9 cellular contexts compared by ENCODE assay signal in the genomic region with DNA sequence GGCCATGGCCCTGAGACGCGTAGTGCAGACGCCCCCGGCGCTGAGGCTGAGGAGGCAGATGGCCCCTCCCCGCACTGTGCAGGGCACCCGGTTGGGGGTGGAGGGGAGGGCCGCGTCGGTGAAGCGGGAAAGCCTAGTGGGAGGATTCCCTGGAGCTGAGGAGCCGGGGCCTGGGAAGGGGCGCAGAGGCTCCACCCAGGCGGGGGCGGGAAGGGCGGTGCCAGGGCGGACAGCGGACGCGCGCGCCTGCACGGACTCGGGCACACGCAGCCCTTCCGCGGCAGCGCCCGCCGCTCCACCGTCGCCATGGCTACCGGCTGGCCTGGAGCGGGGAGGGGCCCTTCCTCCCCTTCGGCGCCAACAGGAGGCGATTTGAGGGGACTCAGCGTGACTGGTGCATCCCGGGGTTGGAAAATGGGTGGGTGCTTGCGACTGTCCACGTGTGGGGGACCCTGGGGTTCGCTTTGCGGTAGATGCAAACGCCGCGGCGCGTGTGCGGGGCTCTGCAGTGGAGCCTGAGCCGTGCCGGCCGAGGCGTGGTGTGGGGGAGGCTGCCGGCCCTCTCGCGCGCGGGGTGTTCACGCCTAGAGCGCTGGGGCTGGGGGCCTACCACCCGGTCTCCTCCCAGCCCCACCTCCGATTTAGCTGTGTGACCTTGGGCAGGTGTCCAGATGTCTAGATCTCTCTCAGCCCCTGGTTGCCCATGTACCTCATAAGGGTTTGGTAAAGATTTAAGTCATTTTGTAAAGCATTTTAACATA. TPM values are rescaled to one million over a fixed set of nuclear protein-coding genes. Genes with fewer than 3 reads are reported as not detected.
DNase-seq lines count a peak whose midpoint lies in the region; ATAC-seq and TF ChIP-seq lines count a peak whose summit lies in the region.
"Had no signal": no experiment of that assay in that cellular context is flagged by ENCODE, and none has a peak within 500 bp of the region (broad histone marks: within the 10 kb centered on the region; RNA-seq: fewer than 3 reads in every experiment).

No MANE protein-coding gene starts in this region.

- H3K9me3 ChIP-seq in parathyroid adenoma (ENCODE audit: control insufficient read depth, low read length), result no peaks in the 10 kb centered on the region

- H3K27ac Mint-ChIP-seq in activated naive CD4-positive, alpha-beta T cell treated with anti-CD3 and anti-CD28 coated beads, Interleukin-2, amount 10 ng/mL, durations not matched to agents 7 days and 5 days, result no peak overlapping the region

- H3K9ac ChIP-seq in parathyroid adenoma, result no peak overlapping the region

- intact Hi-C loops in Right ventricle myocardium superior (cut with DNase I), result no loop called here

- peaks cover 43% of the 10 kb centered on the region for H3K27me3 Mint-ChIP-seq in activated naive CD4-positive, alpha-beta T cell treated with anti-CD3 and anti-CD28 coated beads, Interleukin-2, amount 10 ng/mL, durations not matched to agents 7 days and 5 days

- peak overlapping the region; percentile 61 for H3K4me3 Mint-ChIP-seq in activated naive CD4-positive, alpha-beta T cell treated with anti-CD3 and anti-CD28 coated beads, Interleukin-2, amount 10 ng/mL, durations not matched to agents 7 days and 5 days

- no peaks in the 10 kb centered on the region for H3K36me3 Mint-ChIP-seq in activated naive CD4-positive, alpha-beta T cell treated with anti-CD3 and anti-CD28 coated beads, Interleukin-2, amount 10 ng/mL, durations not matched to agents 7 days and 5 days

- no peaks in the 10 kb centered on the region for H3K36me3 ChIP-seq in parathyroid adenoma (ENCODE audit: control insufficient read depth, insufficient read depth, low read length)

- no peak for TF ChIP-seq CTCF in parathyroid adenoma (IDR thresholded peaks at IDR 0.05)

- H3K4me1 Mint-ChIP-seq in activated naive CD4-positive, alpha-beta T cell treated with anti-CD3 and anti-CD28 coated beads, Interleukin-2, amount 10 ng/mL, durations not matched to agents 7 days and 5 days, result peaks cover 14% of the 10 kb centered on the region

- CTCF ChIA-PET in activated naive CD4-positive, alpha-beta T cell treated with anti-CD3 and anti-CD28 coated beads, Interleukin-2, amount 10 ng/mL, durations not matched to agents 7 days and 5 days (lab: Charles Lee), result interaction anchor here (1.3 kb wide), 1 partner anchor 369 kb away, joined by 3 read pairs; no protein-coding TSS in a partner anchor

- peak overlapping the region; percentile 54 for H2AFZ ChIP-seq in parathyroid adenoma

- peak overlapping the region; percentile 65 for H3K4me3 ChIP-seq in parathyroid adenoma (ENCODE audit: low read depth, low read length)

- H3K79me2 ChIP-seq in parathyroid adenoma, result no peaks in the 10 kb centered on the region

- no peaks in the 10 kb centered on the region for H3K27me3 ChIP-seq in parathyroid adenoma (ENCODE audit: control insufficient read depth, insufficient read depth, low read length)

- peak; percentile 60 for DNase-seq in COLO829 (ENCODE audit: low spot score)
- peak; percentile 93 for DNase-seq in NCI-H2227 (lab: John Stamatoyannopoulos, UW; ENCODE audit: unreplicated experiment)
- DNase-seq in activated naive CD4-positive, alpha-beta T cell treated with anti-CD3 and anti-CD28 coated beads, Interleukin-2, amount 10 ng/mL, durations not matched to agents 7 days and 5 days, result peak; percentile 74
- DNase-seq in Right ventricle myocardium superior, result peak; percentile 72
- DNase-seq in HK-2 (ENCODE audit: unreplicated experiment), result no peak
- no peak for DNase-seq in H4 (ENCODE audit: low spot score)

- peaks cover 16% of the 10 kb centered on the region for H3K4me1 ChIP-seq in parathyroid adenoma

- ATAC-seq in Right ventricle myocardium superior (ENCODE audit: poor library complexity) (peak; percentile 92), HG03095 (IDR thresholded peaks at IDR 0.05; ENCODE audit: unreplicated experiment) (no peak)
- ATAC-seq: HCT116 had no signal

- no peak overlapping the region for H3K27ac ChIP-seq in parathyroid adenoma

- H3K4me2 ChIP-seq in parathyroid adenoma (ENCODE audit: low read length), result peak overlapping the region; percentile 97

- H3K9me3 Mint-ChIP-seq in activated naive CD4-positive, alpha-beta T cell treated with anti-CD3 and anti-CD28 coated beads, Interleukin-2, amount 10 ng/mL, durations not matched to agents 7 days and 5 days, result no peaks in the 10 kb centered on the region

RNA-seq across cellular contexts. Expression of a gene that starts 35.1 kb away (rescaled TPM):
- 4.2 TPM for total RNA-seq in Right ventricle myocardium superior
- total RNA-seq in H4 (2014; rRNA removed; shearing (Covaris generic)), result 8.5 and 11.6 TPM in 2 replicates

Comparison
In these comparisons a context has a peak if more than half of its experiments do, and no peak if none do; other contexts are left out.
1. DNase-seq: peak in COLO829 (single experiment), NCI-H2227 (single experiment), activated naive CD4-positive, alpha-beta T cell treated with anti-CD3 and anti-CD28 coated beads, Interleukin-2, amount 10 ng/mL, durations not matched to agents 7 days and 5 days (single experiment) and Right ventricle myocardium superior (single experiment); none in HK-2 (single experiment) and H4 (single experiment).